In genomic region chr5:132488590-132488989, GRCh38 we compare ENCODE assay signal across 11 cellular contexts. TPM values are rescaled to one million over a fixed set of nuclear protein-coding genes. Genes with fewer than 3 reads are reported as not detected.
A peak's percentile ranks its signal among the peaks of the same experiment; 100 is the strongest.
DNase-seq lines count a peak whose midpoint lies in the region; ATAC-seq and TF ChIP-seq lines count a peak whose summit lies in the region.
"Had no signal": no experiment of that assay in that cellular context is flagged by ENCODE, and none has a peak within 500 bp of the region (broad histone marks: within the 10 kb centered on the region; RNA-seq: fewer than 3 reads in every experiment).

No MANE protein-coding gene starts in this region.

- TF ChIP-seq CTCF in heart left ventricle (IDR thresholded peaks at IDR 0.05) (no peak), upper lobe of right lung (IDR thresholded peaks at IDR 0.05) (no peak)

- no peaks in the 10 kb centered on the region for H3K9me3 Mint-ChIP-seq in activated naive CD8-positive, alpha-beta T cell treated with anti-CD3 and anti-CD28 coated beads, Interleukin-2, amount 10 ng/mL, durations not matched to agents 7 days and 5 days

- no peaks in the 10 kb centered on the region for H3K9me3 ChIP-seq in heart left ventricle
- H3K9me3 ChIP-seq in mononuclear cell (ENCODE audit: low read depth, low read length), result no peaks in the 10 kb centered on the region
- no peaks in the 10 kb centered on the region for H3K9me3 ChIP-seq in upper lobe of right lung

- H3K27ac Mint-ChIP-seq in activated naive CD8-positive, alpha-beta T cell treated with anti-CD3 and anti-CD28 coated beads, Interleukin-2, amount 10 ng/mL, durations not matched to agents 7 days and 5 days, result peak overlapping the region; percentile 92

- no peak for TF ChIP-seq POLR2A in heart left ventricle (IDR thresholded peaks at IDR 0.05)

- H3K27ac ChIP-seq in heart left ventricle, result peak overlapping the region in 7 of 12 donors; percentile 24 to 100 (median 96)
- peak overlapping the region; percentile 37 for H3K27ac ChIP-seq in upper lobe of right lung

- peaks cover 63% of the 10 kb centered on the region for H3K4me1 Mint-ChIP-seq in activated naive CD8-positive, alpha-beta T cell treated with anti-CD3 and anti-CD28 coated beads, Interleukin-2, amount 10 ng/mL, durations not matched to agents 7 days and 5 days

- ATAC-seq in heart left ventricle, result no peak
- ATAC-seq in Right ventricle myocardium superior (ENCODE audit: poor library complexity), result no peak
- ATAC-seq in activated naive CD8-positive, alpha-beta T cell treated with anti-CD3 and anti-CD28 coated beads, Interleukin-2, amount 10 ng/mL, durations not matched to agents 7 days and 5 days (ENCODE audit: low read depth), result no peak
- ATAC-seq in upper lobe of right lung, result no peak
- ATAC-seq in HG03196 (IDR thresholded peaks at IDR 0.05; ENCODE audit: unreplicated experiment), result no peak

- H3K36me3 Mint-ChIP-seq in activated naive CD8-positive, alpha-beta T cell treated with anti-CD3 and anti-CD28 coated beads, Interleukin-2, amount 10 ng/mL, durations not matched to agents 7 days and 5 days, result peaks cover 57% of the 10 kb centered on the region

- peaks cover 8 to 81% (median 52%) of the 10 kb centered on the region in 12 donors for H3K4me1 ChIP-seq in heart left ventricle
- H3K4me1 ChIP-seq in mononuclear cell (ENCODE audit: insufficient read depth, low read length), result peaks cover 75% of the 10 kb centered on the region
- peaks cover 61% of the 10 kb centered on the region for H3K4me1 ChIP-seq in upper lobe of right lung

- H3K4me3 Mint-ChIP-seq in activated naive CD8-positive, alpha-beta T cell treated with anti-CD3 and anti-CD28 coated beads, Interleukin-2, amount 10 ng/mL, durations not matched to agents 7 days and 5 days, result peak overlapping the region; percentile 98

- H3K36me3 ChIP-seq in heart left ventricle (peaks cover 0 to 61% (median 55%) of the 10 kb centered on the region in 9 donors), upper lobe of right lung (peaks cover 54% of the 10 kb centered on the region)

- POLR2A ChIA-PET in activated naive CD8-positive, alpha-beta T cell treated with anti-CD3 and anti-CD28 coated beads, Interleukin-2, amount 10 ng/mL, durations not matched to agents 7 days and 5 days (lab: Charles Lee), result interaction anchor here (0.6 to 30.8 kb wide), 16 partner anchors 2 to 198 kb away, joined by 3 to 1195 read pairs (median 8); partner anchors contain the start of gene IRF1

- H3K4me3 ChIP-seq in heart left ventricle (peak overlapping the region in 11 of 12 donors; percentile 63 to 97 (median 89)), mononuclear cell (ENCODE audit: low read length) (peak overlapping the region; percentile 100), upper lobe of right lung (peak overlapping the region; percentile 94)

- intact Hi-C loops in heart left ventricle (cut with DNase I) (loop anchor here in 2 of 10 donors (5.0 kb wide), 2 partner anchors 61 to 66 kb away; no protein-coding TSS in a partner anchor), Right ventricle myocardium superior (cut with DNase I) (loop anchor here (5.0 kb wide), 1 partner anchor 71 kb away; no protein-coding TSS in a partner anchor), upper lobe of right lung (cut with DNase I) (loop anchor here (5.0 kb wide), 1 partner anchor 71 kb away; no protein-coding TSS in a partner anchor)

- WGBS in heart left ventricle, 4 donors, result 57 to 70% (median 64%) methylated on average over 2 of the region's 2 CpGs

- no peaks in the 10 kb centered on the region for H3K27me3 ChIP-seq in heart left ventricle
- no peaks in the 10 kb centered on the region for H3K27me3 ChIP-seq in mononuclear cell (ENCODE audit: insufficient read depth, low read length)
- no peaks in the 10 kb centered on the region for H3K27me3 ChIP-seq in upper lobe of right lung

- DNase-seq in heart left ventricle (no peak), Right ventricle myocardium superior (no peak), upper lobe of right lung (no peak), COR-L47 (lab: John Stamatoyannopoulos, UW) (no peak)
- DNase-seq in activated naive CD8-positive, alpha-beta T cell treated with anti-CD3 and anti-CD28 coated beads, Interleukin-2, amount 10 ng/mL, durations not matched to agents 7 days and 5 days, result no peak
- DNase-seq in stimulated activated CD4-positive, alpha-beta T cell treated with anti-CD3 and anti-CD28 coated beads, Interleukin-4, amount 100 ng/mL, for 24 hours, result no peak

- H3K27me3 Mint-ChIP-seq in activated naive CD8-positive, alpha-beta T cell treated with anti-CD3 and anti-CD28 coated beads, Interleukin-2, amount 10 ng/mL, durations not matched to agents 7 days and 5 days, result no peaks in the 10 kb centered on the region

RNA-seq across cellular contexts. Expression of gene IRF1, which starts 2.0 kb away (rescaled TPM):
- 100 to 1,000 TPM in 1 of 9 donors, 10 to 100 TPM in 7, 1 to 10 TPM in 1; 9.2 to 190 (median 18.4) TPM for total RNA-seq in heart left ventricle
- 10 to 100 TPM in 1 of 2 donors, 1 to 10 TPM in 1; 7.5 to 12.2 TPM for polyA plus RNA-seq in heart left ventricle
- total RNA-seq in Right ventricle myocardium superior, result 12.5 TPM
- 100 to 1,000 TPM; 228 to 238 TPM for total RNA-seq in activated naive CD8-positive, alpha-beta T cell treated with anti-CD3 and anti-CD28 coated beads, Interleukin-2, amount 10 ng/mL, durations not matched to agents 7 days and 5 days
- total RNA-seq in mononuclear cell, result 655 TPM
- 59.5 TPM for total RNA-seq in upper lobe of right lung

RNA-seq across cellular contexts. Expression of gene IL5, which starts 54.7 kb away (rescaled TPM):
- total RNA-seq in heart left ventricle (not detected), Right ventricle myocardium superior (not detected), mononuclear cell (not detected), upper lobe of right lung (not detected)
- polyA plus RNA-seq in heart left ventricle, result not detected
- not detected for total RNA-seq in activated naive CD8-positive, alpha-beta T cell treated with anti-CD3 and anti-CD28 coated beads, Interleukin-2, amount 10 ng/mL, durations not matched to agents 7 days and 5 days
- total RNA-seq: cerebellum, LHCN-M2, lung had no signal
- polyA plus RNA-seq: lung had no signal
